Comparison of ENCODE assay signal across 25 cellular contexts in the genomic region with DNA sequence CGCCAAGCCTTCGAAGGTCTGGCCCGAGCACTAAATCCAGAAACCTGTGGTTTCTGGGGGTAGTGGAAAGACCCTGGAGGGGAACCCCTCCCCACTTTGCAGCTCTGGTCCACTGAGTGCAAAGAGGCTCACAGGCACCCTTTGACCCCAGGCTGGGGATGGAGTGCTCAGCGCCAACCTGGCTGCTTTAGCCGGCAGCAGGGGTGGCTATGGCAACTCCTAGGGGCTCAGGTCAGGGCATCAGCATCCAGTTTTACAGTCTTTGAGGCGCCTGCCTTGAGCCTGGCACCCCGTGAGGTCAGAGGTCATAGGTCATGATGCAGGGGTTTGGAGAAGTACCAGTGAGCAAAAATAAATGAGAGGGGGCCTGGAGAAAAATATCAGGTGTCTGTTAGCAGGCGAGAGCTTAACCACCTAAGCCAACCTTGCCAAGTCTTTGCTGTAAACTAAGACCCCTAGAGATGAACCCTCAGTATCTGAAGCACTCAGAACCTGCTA. TPM values are rescaled to one million over a fixed set of nuclear protein-coding genes. Genes with fewer than 3 reads are reported as not detected.
DNase-seq lines count a peak whose midpoint lies in the region; ATAC-seq, FAIRE-seq and TF ChIP-seq lines count a peak whose summit lies in the region.
"Had no signal": no experiment of that assay in that cellular context is flagged by ENCODE, and none has a peak within 500 bp of the region (broad histone marks: within the 10 kb centered on the region; RNA-seq: fewer than 3 reads in every experiment).

No MANE protein-coding gene starts in this region.

- no peak for TF ChIP-seq RAD21 in HepG2 (CRISPR knock-in tag; IDR thresholded peaks at IDR 0.05)

- BruUV-seq in HepG2 (replicated peaks; lab: Mats Ljungman, UMichigan), result no TSS peak

- H3K9me3 Mint-ChIP-seq in activated T-cell treated with anti-CD3 and anti-CD28 coated beads, Interleukin-2, amount 50 U/mL, for 24 hours, result no peaks in the 10 kb centered on the region
- no peaks in the 10 kb centered on the region for H3K9me3 Mint-ChIP-seq in activated T-cell treated with anti-CD3 and anti-CD28 coated beads, Interleukin-2, amount 50 U/mL, for 72 hours
- H3K9me3 Mint-ChIP-seq: CD4-positive, alpha-beta T cell; HFFc6 had no signal

- peaks cover 0 to 6% (median 0%) of the 10 kb centered on the region in 9 donors for H3K4me1 ChIP-seq in heart right ventricle
- no peaks in the 10 kb centered on the region for H3K4me1 ChIP-seq in HepG2 (ENCODE audit: insufficient read depth, low read length)

- H3K36me3 ChIP-seq in heart right ventricle (no peaks in the 10 kb centered on the region), HepG2 (replicated peaks in 1 of 2; ENCODE audit: control insufficient read depth in 1 of 2, insufficient read depth in 2 of 2, low read length in 2 of 2) (no peaks in the 10 kb centered on the region)

- no peak for FAIRE-seq in HepG2 (lab: Jason Lieb, UNC)
- FAIRE-seq: A549, GM12892, GM18507, H54 had no signal

- H3K4me3 ChIP-seq in heart right ventricle, result no peak overlapping the region
- no peak overlapping the region for H3K4me3 ChIP-seq in HepG2 (replicated peaks in 1 of 3; ENCODE audit: insufficient read depth in 1 of 3, low read depth in 2 of 3, low read length in 3 of 3)
- H3K4me3 ChIP-seq: A549, GM23248 had no signal

- H3K27me3 Mint-ChIP-seq in activated T-cell treated with anti-CD3 and anti-CD28 coated beads, Interleukin-2, amount 50 U/mL, for 24 hours, result no peaks in the 10 kb centered on the region
- H3K27me3 Mint-ChIP-seq in activated T-cell treated with anti-CD3 and anti-CD28 coated beads, Interleukin-2, amount 50 U/mL, for 72 hours (ENCODE audit: low read depth), result no peaks in the 10 kb centered on the region
- H3K27me3 Mint-ChIP-seq: CD4-positive, alpha-beta T cell had no signal

- H3K27ac ChIP-seq in heart right ventricle (no peak overlapping the region), HepG2 (ENCODE audit: extremely low read length, insufficient read depth, low read length) (no peak overlapping the region)
- H3K27ac ChIP-seq: 22Rv1, A549, C4-2B, GM23248 had no signal

- WGBS in heart right ventricle, 2 donors, result 88 to 89% methylated on average over 8 of the region's 8 CpGs
- WGBS in HepG2 (ENCODE audit: low lambda C conversion rate), result 36% methylated on average over 8 of the region's 8 CpGs

- no peak overlapping the region for H3K9ac ChIP-seq in HepG2 (ENCODE audit: insufficient read depth, low read depth, low read length)
- H3K9ac ChIP-seq: GM23248 had no signal

- H3K27me3 ChIP-seq in heart right ventricle (no peaks in the 10 kb centered on the region), HepG2 (ENCODE audit: control insufficient read depth in 1 of 2, insufficient read depth in 2 of 2, low read length in 2 of 2) (no peaks in the 10 kb centered on the region; a peak in 1 of 5 replicates)

- H3K4me3 Mint-ChIP-seq in activated T-cell treated with anti-CD3 and anti-CD28 coated beads, Interleukin-2, amount 50 U/mL, for 24 hours, result no peak overlapping the region
- H3K4me3 Mint-ChIP-seq in activated T-cell treated with anti-CD3 and anti-CD28 coated beads, Interleukin-2, amount 50 U/mL, for 72 hours, result no peak overlapping the region
- H3K4me3 Mint-ChIP-seq: CD4-positive, alpha-beta T cell; HFFc6 had no signal

- H2AFZ ChIP-seq in HepG2 (ENCODE audit: low read length), result no peak overlapping the region
- H2AFZ ChIP-seq: GM23248 had no signal

- H3K27ac Mint-ChIP-seq in activated T-cell treated with anti-CD3 and anti-CD28 coated beads, Interleukin-2, amount 50 U/mL, for 24 hours, result no peak overlapping the region
- no peak overlapping the region for H3K27ac Mint-ChIP-seq in activated T-cell treated with anti-CD3 and anti-CD28 coated beads, Interleukin-2, amount 50 U/mL, for 72 hours
- H3K27ac Mint-ChIP-seq: CD4-positive, alpha-beta T cell; HFFc6 had no signal

- no peaks in the 10 kb centered on the region for H4K20me1 ChIP-seq in HepG2 (ENCODE audit: insufficient read depth, low read length)

- H3K9me3 ChIP-seq in heart right ventricle (no peaks in the 10 kb centered on the region), HepG2 (ENCODE audit: low read length) (no peaks in the 10 kb centered on the region)
- H3K9me3 ChIP-seq: A549 had no signal

- no peak overlapping the region for H3K4me2 ChIP-seq in HepG2 (ENCODE audit: low read depth, low read length)
- H3K4me2 ChIP-seq: A549 had no signal

- POLR2A ChIA-PET in HepG2 (lab: Yijun Ruan, JAX), result no interaction called here

- CTCF ChIA-PET in HepG2 (lab: Yijun Ruan, JAX; ENCODE audit: low intra/inter-chr PET ratio, low total read pairs), result no interaction called here

- H3K79me2 ChIP-seq in HepG2 (ENCODE audit: insufficient read depth, low read length), result no peaks in the 10 kb centered on the region

- no peak for TF ChIP-seq CTCF in heart right ventricle (IDR thresholded peaks at IDR 0.05)
- no peak for TF ChIP-seq CTCF in HepG2 (CRISPR knock-in tag; IDR thresholded peaks at IDR 0.05)

- no peaks in the 10 kb centered on the region for H3K36me3 Mint-ChIP-seq in activated T-cell treated with anti-CD3 and anti-CD28 coated beads, Interleukin-2, amount 50 U/mL, for 24 hours (ENCODE audit: low read depth)
- no peaks in the 10 kb centered on the region for H3K36me3 Mint-ChIP-seq in activated T-cell treated with anti-CD3 and anti-CD28 coated beads, Interleukin-2, amount 50 U/mL, for 72 hours (ENCODE audit: insufficient read depth in 2 of 2)

- in situ Hi-C loops in HepG2 (cut with HindIII; ENCODE audit: extremely low pct_ligation_motif_present, low pct_unique_long_range_greater_than_20kb), result loop anchor here (25.0 kb wide), 1 partner anchor 450 kb away; no protein-coding TSS in a partner anchor

- TF ChIP-seq EP300 in HepG2 (IDR thresholded peaks at IDR 0.05; ENCODE audit: low read depth in 2 of 2, low read length in 2 of 2) (no peak), HepG2 (CRISPR knock-in tag; IDR thresholded peaks at IDR 0.05; ENCODE audit: borderline replicate concordance) (no peak)

- no peak for TF ChIP-seq POLR2A in HepG2 (IDR thresholded peaks at IDR 0.05; ENCODE audit: insufficient read depth in 1 of 2, low read depth in 2 of 2, low read length in 2 of 2)

- ATAC-seq in activated T-cell treated with anti-CD3 and anti-CD28 coated beads, Interleukin-2, amount 50 U/mL, for 72 hours (replicated peaks in 1 of 2), result no peak
- ATAC-seq in heart right ventricle, result no peak
- 0 out of 3 replicates have a peak, but pooled peaks have one; percentile 21 for ATAC-seq in HepG2
- no peak for ATAC-seq in HG02973 (IDR thresholded peaks at IDR 0.05; ENCODE audit: unreplicated experiment)
- ATAC-seq: A549 had no signal

- no peaks in the 10 kb centered on the region for H3K4me1 Mint-ChIP-seq in activated T-cell treated with anti-CD3 and anti-CD28 coated beads, Interleukin-2, amount 50 U/mL, for 24 hours (ENCODE audit: low read depth)
- H3K4me1 Mint-ChIP-seq in activated T-cell treated with anti-CD3 and anti-CD28 coated beads, Interleukin-2, amount 50 U/mL, for 72 hours (ENCODE audit: low read depth), result no peaks in the 10 kb centered on the region

- intact Hi-C loops in cardiac septum (cut with DNase I), result loop anchor here (10.0 kb wide), 2 partner anchors 207 to 377 kb away; no protein-coding TSS in a partner anchor
- intact Hi-C loops in heart right ventricle (cut with DNase I), result loop anchor here in 4 of 10 donors (10.0 kb wide), 3 partner anchors 137 to 257 kb away; a partner anchor contains a TSS
- intact Hi-C loops in HepG2 (cut with micrococcal nuclease; ENCODE audit: unreplicated experiment), result no loop called here

- peak; percentile 20 for DNase-seq in activated T-cell treated with anti-CD3 and anti-CD28 coated beads, Interleukin-2, amount 50 U/mL, for 24 hours
- no peak for DNase-seq in activated T-cell treated with anti-CD3 and anti-CD28 coated beads, Interleukin-2, amount 50 U/mL, for 72 hours
- DNase-seq in cardiac septum (ENCODE audit: low spot score) (peak; percentile 49), heart right ventricle (no peak), HepG2 (ENCODE audit: low spot score) (no peak), NCI-H82 (lab: John Stamatoyannopoulos, UW) (no peak), amygdala (lab: John Stamatoyannopoulos, UW) (no peak)
- DNase-seq: AML-193; CD4-positive, alpha-beta T cell; DMS153; DMS79; GDM1; GM23248; HCEC 1CT; HFFc6 had no signal

RNA-seq across cellular contexts. Expression of a gene that starts 17.9 kb away (rescaled TPM):
- total RNA-seq in activated T-cell treated with anti-CD3 and anti-CD28 coated beads, Interleukin-2, amount 50 U/mL, for 72 hours, result not detected
- total RNA-seq in cardiac septum, result not detected
- not detected for total RNA-seq in heart right ventricle
- not detected for polyA plus RNA-seq in heart right ventricle
- total RNA-seq in HepG2 (2016; rRNA removed; fragmentation: Illumina TruSeq; extraction: Trizol), result not detected in 2 replicates
- total RNA-seq in HepG2 (2016; cell fraction: cytosol; rRNA removed; fragmentation: Illumina TruSeq; extraction: Trizol; ENCODE audit: low read depth), result not detected in 2 replicates
- not detected in 2 replicates for total RNA-seq in HepG2 (2016; cell fraction: insoluble cytoplasmic fraction; rRNA removed; fragmentation: Illumina TruSeq; extraction: Trizol)
- not detected in 2 replicates for total RNA-seq in HepG2 (2016; cell fraction: membrane; rRNA removed; fragmentation: Illumina TruSeq; extraction: Trizol)
- total RNA-seq in HepG2 (2016; cell fraction: nucleus; rRNA removed; fragmentation: Illumina TruSeq; extraction: Trizol), result not detected in 2 replicates
- not detected in 2 replicates for polyA plus RNA-seq in HepG2 (2011; rRNA removed)
- polyA plus RNA-seq in HepG2 (2011; cell fraction: cytosol; rRNA removed), result 0.03 TPM in 1 of 2 replicates, not detected in the other
- polyA plus RNA-seq in HepG2 (2011; cell fraction: nucleus; rRNA removed), result not detected in 2 replicates
- not detected in 2 replicates for polyA plus RNA-seq in HepG2 (2012)
- polyA plus RNA-seq in HepG2 (2016; cell fraction: cytosol; fragmentation: Illumina TruSeq; extraction: Trizol; ENCODE audit: low read depth), result 0.07 TPM in 1 of 2 replicates, not detected in the other
- not detected in 2 replicates for polyA plus RNA-seq in HepG2 (2016; cell fraction: insoluble cytoplasmic fraction; fragmentation: Illumina TruSeq; extraction: Trizol; ENCODE audit: low read depth)
- not detected in 2 replicates for polyA plus RNA-seq in HepG2 (2016; cell fraction: membrane; fragmentation: Illumina TruSeq; extraction: Trizol; ENCODE audit: low read depth)
- polyA plus RNA-seq in HepG2 (2016; cell fraction: nucleus; fragmentation: Illumina TruSeq; extraction: Trizol; ENCODE audit: insufficient read depth, low read depth), result not detected in 2 replicates
- polyA minus RNA-seq in HepG2 (2011; rRNA and poly(A)+ RNA removed; ENCODE audit: low replicate concordance), result not detected in 2 replicates
- polyA minus RNA-seq in HepG2 (2011; cell fraction: cytosol; rRNA and poly(A)+ RNA removed), result not detected in 2 replicates
- not detected in 2 replicates for polyA minus RNA-seq in HepG2 (2011; cell fraction: nucleus; rRNA and poly(A)+ RNA removed)
- total RNA-seq: CD4-positive, alpha-beta T cell; Daoy; HFFc6; HT-29 had no signal
- polyA plus RNA-seq: A549, BJ, GM23248 had no signal

RNA-seq across cellular contexts. Expression of a gene that starts 18.2 kb away (rescaled TPM):
- 10 to 100 TPM; 31.8 TPM for total RNA-seq in activated T-cell treated with anti-CD3 and anti-CD28 coated beads, Interleukin-2, amount 50 U/mL, for 72 hours
- total RNA-seq in cardiac septum, result 2.7 TPM
- 1 to 10 TPM; 2.9 to 5.7 (median 3.8) TPM for total RNA-seq in heart right ventricle
- polyA plus RNA-seq in heart right ventricle, result 1 to 10 TPM; 1.2 to 1.4 TPM
- 15.8 and 38.2 TPM in 2 replicates for total RNA-seq in HepG2 (2016; rRNA removed; fragmentation: Illumina TruSeq; extraction: Trizol)
- 1.8 and 2.5 TPM in 2 replicates for total RNA-seq in HepG2 (2016; cell fraction: cytosol; rRNA removed; fragmentation: Illumina TruSeq; extraction: Trizol; ENCODE audit: low read depth)
- total RNA-seq in HepG2 (2016; cell fraction: insoluble cytoplasmic fraction; rRNA removed; fragmentation: Illumina TruSeq; extraction: Trizol), result 16.2 and 31.7 TPM in 2 replicates
- total RNA-seq in HepG2 (2016; cell fraction: membrane; rRNA removed; fragmentation: Illumina TruSeq; extraction: Trizol), result 8.4 and 10.1 TPM in 2 replicates
- total RNA-seq in HepG2 (2016; cell fraction: nucleus; rRNA removed; fragmentation: Illumina TruSeq; extraction: Trizol), result 17.0 and 17.2 TPM in 2 replicates
- 12.2 and 12.8 TPM in 2 replicates for polyA plus RNA-seq in HepG2 (2011; rRNA removed)
- 8.3 and 11.7 TPM in 2 replicates for polyA plus RNA-seq in HepG2 (2011; cell fraction: cytosol; rRNA removed)
- 10.2 and 12.4 TPM in 2 replicates for polyA plus RNA-seq in HepG2 (2011; cell fraction: nucleus; rRNA removed)
- polyA plus RNA-seq in HepG2 (2012), result 7.7 and 9.5 TPM in 2 replicates
- 0.66 and 1.1 TPM in 2 replicates for polyA plus RNA-seq in HepG2 (2016; cell fraction: cytosol; fragmentation: Illumina TruSeq; extraction: Trizol; ENCODE audit: low read depth)
- 17.5 and 18.0 TPM in 2 replicates for polyA plus RNA-seq in HepG2 (2016; cell fraction: insoluble cytoplasmic fraction; fragmentation: Illumina TruSeq; extraction: Trizol; ENCODE audit: low read depth)
- polyA plus RNA-seq in HepG2 (2016; cell fraction: membrane; fragmentation: Illumina TruSeq; extraction: Trizol; ENCODE audit: low read depth), result 2.9 and 3.2 TPM in 2 replicates
- 19.4 and 23.4 TPM in 2 replicates for polyA plus RNA-seq in HepG2 (2016; cell fraction: nucleus; fragmentation: Illumina TruSeq; extraction: Trizol; ENCODE audit: insufficient read depth, low read depth)
- 46.5 and 49.0 TPM in 2 replicates for polyA minus RNA-seq in HepG2 (2011; rRNA and poly(A)+ RNA removed; ENCODE audit: low replicate concordance)
- 10.5 and 12.8 TPM in 2 replicates for polyA minus RNA-seq in HepG2 (2011; cell fraction: cytosol; rRNA and poly(A)+ RNA removed)
- polyA minus RNA-seq in HepG2 (2011; cell fraction: nucleus; rRNA and poly(A)+ RNA removed), result 10.0 and 15.5 TPM in 2 replicates

RNA-seq across cellular contexts. Expression of a gene that starts 31.3 kb away (rescaled TPM):
- 100 to 1,000 TPM in 1 of 2 donors, 10 to 100 TPM in 1; 94.5 to 100 TPM for total RNA-seq in activated T-cell treated with anti-CD3 and anti-CD28 coated beads, Interleukin-2, amount 50 U/mL, for 72 hours
- total RNA-seq in cardiac septum (31.1 TPM), heart right ventricle (10 to 100 TPM; 29.6 to 35.9 (median 31.3) TPM), HepG2 (2016; rRNA removed; fragmentation: Illumina TruSeq; extraction: Trizol) (206 and 279 TPM in 2 replicates)
- polyA plus RNA-seq in heart right ventricle (10 to 100 TPM; 23.7 to 27.8 TPM), HepG2 (2011; rRNA removed) (68.2 and 95.7 TPM in 2 replicates)
- total RNA-seq in HepG2 (2016; cell fraction: cytosol; rRNA removed; fragmentation: Illumina TruSeq; extraction: Trizol; ENCODE audit: low read depth), result 93.3 and 103 TPM in 2 replicates
- 210 and 281 TPM in 2 replicates for total RNA-seq in HepG2 (2016; cell fraction: insoluble cytoplasmic fraction; rRNA removed; fragmentation: Illumina TruSeq; extraction: Trizol)
- 146 and 147 TPM in 2 replicates for total RNA-seq in HepG2 (2016; cell fraction: membrane; rRNA removed; fragmentation: Illumina TruSeq; extraction: Trizol)
- 127 and 139 TPM in 2 replicates for total RNA-seq in HepG2 (2016; cell fraction: nucleus; rRNA removed; fragmentation: Illumina TruSeq; extraction: Trizol)
- polyA plus RNA-seq in HepG2 (2011; cell fraction: cytosol; rRNA removed), result 27.0 and 39.4 TPM in 2 replicates
- 79.6 and 104 TPM in 2 replicates for polyA plus RNA-seq in HepG2 (2011; cell fraction: nucleus; rRNA removed)
- polyA plus RNA-seq in HepG2 (2012), result 71.6 and 101 TPM in 2 replicates
- 66.8 and 90.6 TPM in 2 replicates for polyA plus RNA-seq in HepG2 (2016; cell fraction: cytosol; fragmentation: Illumina TruSeq; extraction: Trizol; ENCODE audit: low read depth)
- polyA plus RNA-seq in HepG2 (2016; cell fraction: insoluble cytoplasmic fraction; fragmentation: Illumina TruSeq; extraction: Trizol; ENCODE audit: low read depth), result 229 TPM in 2 replicates
- polyA plus RNA-seq in HepG2 (2016; cell fraction: membrane; fragmentation: Illumina TruSeq; extraction: Trizol; ENCODE audit: low read depth), result 102 and 113 TPM in 2 replicates
- 156 and 166 TPM in 2 replicates for polyA plus RNA-seq in HepG2 (2016; cell fraction: nucleus; fragmentation: Illumina TruSeq; extraction: Trizol; ENCODE audit: insufficient read depth, low read depth)
- polyA minus RNA-seq in HepG2 (2011; rRNA and poly(A)+ RNA removed; ENCODE audit: low replicate concordance), result 14.2 and 16.7 TPM in 2 replicates
- polyA minus RNA-seq in HepG2 (2011; cell fraction: cytosol; rRNA and poly(A)+ RNA removed), result 26.9 and 31.3 TPM in 2 replicates
- 96.7 and 111 TPM in 2 replicates for polyA minus RNA-seq in HepG2 (2011; cell fraction: nucleus; rRNA and poly(A)+ RNA removed)

RNA-seq across cellular contexts. Expression of a gene that starts 56.6 kb away (rescaled TPM):
- total RNA-seq in activated T-cell treated with anti-CD3 and anti-CD28 coated beads, Interleukin-2, amount 50 U/mL, for 72 hours, result not detected
- total RNA-seq in cardiac septum (0.35 TPM), heart right ventricle (under 1 TPM in 3 of 10 donors, not detected in 7; 0.25 to 0.47 (median 0.47) TPM), HepG2 (2016; rRNA removed; fragmentation: Illumina TruSeq; extraction: Trizol) (3.2 and 3.9 TPM in 2 replicates)
- polyA plus RNA-seq in heart right ventricle (under 1 TPM; 0.15 to 0.59 TPM), HepG2 (2011; rRNA removed) (2.7 and 5.3 TPM in 2 replicates)
- 0.30 and 0.53 TPM in 2 replicates for total RNA-seq in HepG2 (2016; cell fraction: cytosol; rRNA removed; fragmentation: Illumina TruSeq; extraction: Trizol; ENCODE audit: low read depth)
- total RNA-seq in HepG2 (2016; cell fraction: insoluble cytoplasmic fraction; rRNA removed; fragmentation: Illumina TruSeq; extraction: Trizol), result 1.7 and 4.2 TPM in 2 replicates
- 0.96 and 1.3 TPM in 2 replicates for total RNA-seq in HepG2 (2016; cell fraction: membrane; rRNA removed; fragmentation: Illumina TruSeq; extraction: Trizol)
- total RNA-seq in HepG2 (2016; cell fraction: nucleus; rRNA removed; fragmentation: Illumina TruSeq; extraction: Trizol), result 3.7 and 4.8 TPM in 2 replicates
- polyA plus RNA-seq in HepG2 (2011; cell fraction: cytosol; rRNA removed), result 2.4 and 2.7 TPM in 2 replicates
- 16.0 and 18.1 TPM in 2 replicates for polyA plus RNA-seq in HepG2 (2011; cell fraction: nucleus; rRNA removed)
- polyA plus RNA-seq in HepG2 (2012), result 4.3 and 7.8 TPM in 2 replicates
- polyA plus RNA-seq in HepG2 (2016; cell fraction: cytosol; fragmentation: Illumina TruSeq; extraction: Trizol; ENCODE audit: low read depth), result 0.38 and 0.63 TPM in 2 replicates
- 1.7 and 2.0 TPM in 2 replicates for polyA plus RNA-seq in HepG2 (2016; cell fraction: insoluble cytoplasmic fraction; fragmentation: Illumina TruSeq; extraction: Trizol; ENCODE audit: low read depth)
- 1.2 TPM in 2 replicates for polyA plus RNA-seq in HepG2 (2016; cell fraction: membrane; fragmentation: Illumina TruSeq; extraction: Trizol; ENCODE audit: low read depth)
- 7.5 and 8.9 TPM in 2 replicates for polyA plus RNA-seq in HepG2 (2016; cell fraction: nucleus; fragmentation: Illumina TruSeq; extraction: Trizol; ENCODE audit: insufficient read depth, low read depth)
- polyA minus RNA-seq in HepG2 (2011; rRNA and poly(A)+ RNA removed; ENCODE audit: low replicate concordance), result 0.23 and 7.1 TPM in 2 replicates
- polyA minus RNA-seq in HepG2 (2011; cell fraction: cytosol; rRNA and poly(A)+ RNA removed), result 1.1 and 2.2 TPM in 2 replicates
- polyA minus RNA-seq in HepG2 (2011; cell fraction: nucleus; rRNA and poly(A)+ RNA removed), result 2.7 and 3.3 TPM in 2 replicates
- total RNA-seq: CD4-positive, alpha-beta T cell; Daoy; GM23248; HT-29 had no signal
- polyA plus RNA-seq: BJ, GM23248 had no signal

Comparison
In these comparisons a context has a peak if more than half of its experiments do, and no peak if none do; other contexts are left out.
1. DNase-seq: peak in activated T-cell treated with anti-CD3 and anti-CD28 coated beads, Interleukin-2, amount 50 U/mL, for 24 hours (single experiment) and cardiac septum (single experiment); none in activated T-cell treated with anti-CD3 and anti-CD28 coated beads, Interleukin-2, amount 50 U/mL, for 72 hours (0 of 2), heart right ventricle (0 of 2), HepG2 (single experiment), NCI-H82 (single experiment) and amygdala (0 of 56).